21 cellular contexts compared by ENCODE assay signal in the genomic region with DNA sequence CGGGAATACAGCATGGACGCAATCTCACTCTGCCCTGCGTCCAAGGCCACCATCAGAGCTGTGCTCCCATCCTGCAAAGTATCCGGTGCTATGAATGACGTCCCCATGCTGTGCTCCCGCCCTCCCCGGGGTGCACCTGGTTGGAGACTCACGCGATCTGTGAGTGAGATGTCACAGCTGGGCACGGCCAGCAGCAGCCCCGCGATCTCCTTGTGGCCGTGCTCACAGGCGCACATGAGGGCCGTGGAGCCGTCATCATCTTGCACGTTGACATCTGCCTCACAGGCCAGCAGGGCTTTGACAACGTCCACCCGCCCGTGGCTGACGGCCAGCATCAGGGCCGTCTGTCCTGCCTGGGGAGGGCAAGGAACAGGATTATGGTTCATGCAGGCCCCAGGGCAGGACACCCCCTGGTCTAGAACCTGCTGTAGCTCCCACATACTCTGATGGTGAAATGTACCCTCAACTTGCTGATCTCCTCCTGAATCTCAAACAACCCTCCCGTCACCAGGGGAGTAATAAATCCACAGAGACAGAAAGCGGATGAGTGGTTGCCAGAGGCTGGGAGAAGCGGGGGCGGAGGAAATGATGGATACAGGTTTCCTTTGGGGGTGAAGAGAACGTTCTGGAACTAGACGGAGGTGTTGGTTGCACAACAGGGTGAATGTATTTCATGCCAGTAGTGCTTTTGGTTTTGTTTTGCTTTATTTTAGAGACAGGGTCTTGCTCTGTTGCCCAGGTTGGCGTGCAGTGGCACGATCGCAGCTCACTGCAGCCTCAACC. TPM values are rescaled to one million over a fixed set of nuclear protein-coding genes. Genes with fewer than 3 reads are reported as not detected.
DNase-seq lines count a peak whose midpoint lies in the region; ATAC-seq and TF ChIP-seq lines count a peak whose summit lies in the region.
"Had no signal": no experiment of that assay in that cellular context is flagged by ENCODE, and none has a peak within 500 bp of the region (broad histone marks: within the 10 kb centered on the region; RNA-seq: fewer than 3 reads in every experiment).

No MANE protein-coding gene starts in this region.

- TF ChIP-seq EP300 in transverse colon (IDR thresholded peaks at IDR 0.05; ENCODE audit: low read depth) = no peak

- intact Hi-C loops in transverse colon (cut with DNase I; ENCODE audit: low total_unique reads) = loop anchor here (5.0 kb wide), 1 partner anchor 1382 kb away; a partner anchor contains a TSS
- intact Hi-C loops in A673 (cut with micrococcal nuclease; ENCODE audit: unreplicated experiment) = no loop called here

- POLR2A ChIA-PET in A673 (lab: Charles Lee; ENCODE audit: low non-redundant PET) = no interaction called here

- peaks cover 75% of the 10 kb centered on the region for H3K36me3 ChIP-seq in RWPE2 (ENCODE audit: low read depth)
- peaks cover 0 to 21% (median 8%) of the 10 kb centered on the region in 4 donors for H3K36me3 ChIP-seq in transverse colon
- H3K36me3 ChIP-seq in A673 (ENCODE audit: insufficient read depth, low read length, poor library complexity, severe bottlenecking) = peaks cover 42% of the 10 kb centered on the region
- H3K36me3 ChIP-seq: colonic mucosa, neutrophil had no signal

- H3K9me3 ChIP-seq in RWPE2 (ENCODE audit: severe bottlenecking) (no peaks in the 10 kb centered on the region), transverse colon (no peaks in the 10 kb centered on the region), A673 (ENCODE audit: low read depth, low read length, poor library complexity, severe bottlenecking) (no peaks in the 10 kb centered on the region)
- H3K9me3 ChIP-seq: colonic mucosa, neutrophil had no signal

- CTCF ChIA-PET in A673 (lab: Charles Lee) = no interaction called here

- DNase-seq in RWPE2 (ENCODE audit: low spot score) (no peak), dermis blood vessel endothelial cell (peak; percentile 78), lung microvascular endothelial cell (ENCODE audit: low read depth in 2 of 2) (peak; percentile 79 to 82), transverse colon (no peak), MV-4-11 (lab: John Stamatoyannopoulos, UW) (no peak), A673 (ENCODE audit: low spot score) (no peak), T-helper 9 cell (no peak)
- DNase-seq: activated CD4-positive, alpha-beta T cell treated with anti-CD3 and anti-CD28 coated beads for 1 hour; activated CD8-positive, alpha-beta memory T cell treated with anti-CD3 and anti-CD28 coated beads, Interleukin-2, amount 10 ng/mL, durations not matched to agents 7 days and 5 days; activated effector memory CD4-positive, alpha-beta T cell treated with Interleukin-2 at 50 U/mL for 16 hours; amniotic stem cell; colonic mucosa; KG1; NCI-H774; PC-3; stimulated activated CD4-positive, alpha-beta T cell treated with anti-CD3 and anti-CD28 coated beads, Interleukin-2, amount 100 ng/mL, for 48 hours had no signal

- TF ChIP-seq CTCF in RWPE2 (IDR thresholded peaks at IDR 0.05; ENCODE audit: poor library complexity, severe bottlenecking) (no peak), transverse colon (IDR thresholded peaks at IDR 0.05) (no peak), A673 (conservative IDR thresholded peaks at IDR 0.05; ENCODE audit: low read depth, low read length) (no peak)

- ATAC-seq in RWPE2 (ENCODE audit: low read depth) (no peak), HG03460 (IDR thresholded peaks at IDR 0.05; ENCODE audit: unreplicated experiment) (no peak)
- ATAC-seq: activated CD8-positive, alpha-beta memory T cell treated with anti-CD3 and anti-CD28 coated beads, Interleukin-2, amount 10 ng/mL, durations not matched to agents 7 days and 5 days; PC-3; sciatic nerve had no signal

- 82 to 88% methylated on average over 2 to 31 of the region's 31 CpGs for WGBS in transverse colon (ENCODE audit: low coverage in 1 of 2), 2 donors

- H3K4me1 ChIP-seq in RWPE2 (ENCODE audit: insufficient read depth, poor library complexity, severe bottlenecking) = peaks cover 11% of the 10 kb centered on the region
- peaks cover 11 to 19% (median 16%) of the 10 kb centered on the region in 4 donors for H3K4me1 ChIP-seq in transverse colon
- no peaks in the 10 kb centered on the region for H3K4me1 ChIP-seq in A673 (ENCODE audit: insufficient read depth, low read length, poor library complexity, severe bottlenecking)
- H3K4me1 ChIP-seq: colonic mucosa had no signal

- TF ChIP-seq POLR2A in transverse colon (IDR thresholded peaks at IDR 0.05) = no peak

- BruUV-seq in A673 (replicated peaks; lab: Mats Ljungman, UMichigan) = no TSS peak

- no peak overlapping the region for H3K4me3 ChIP-seq in RWPE2 (ENCODE audit: severe bottlenecking)
- no peak overlapping the region for H3K4me3 ChIP-seq in transverse colon
- H3K4me3 ChIP-seq in A673 (ENCODE audit: low read depth, low read length, poor library complexity, severe bottlenecking) = no peak overlapping the region
- H3K4me3 ChIP-seq: colonic mucosa, SK-N-MC had no signal

- no peaks in the 10 kb centered on the region for H3K27me3 ChIP-seq in RWPE2 (ENCODE audit: insufficient read depth, poor library complexity, severe bottlenecking)
- no peaks in the 10 kb centered on the region for H3K27me3 ChIP-seq in transverse colon
- H3K27me3 ChIP-seq in A673 (replicated peaks; ENCODE audit: insufficient read depth, low read depth, low read length, poor library complexity) = no peaks in the 10 kb centered on the region
- H3K27me3 ChIP-seq: colonic mucosa, neutrophil had no signal

- H3K27ac ChIP-seq in RWPE2 (ENCODE audit: poor library complexity, severe bottlenecking) (peak overlapping the region; percentile 90), transverse colon (peak overlapping the region in 3 of 4 donors; percentile 49 to 96 (median 87)), A673 (ENCODE audit: low read depth, low read length, poor library complexity, severe bottlenecking) (no peak overlapping the region)
- H3K27ac ChIP-seq: colonic mucosa, HL-60, neutrophil, SK-N-MC had no signal

- in situ Hi-C loops in transverse colon (cut with MboI; ENCODE audit: low pct_ligation_motif_present in 1 of 4, low pct_unique_long_range_greater_than_20kb in 1 of 4, low sequenced_read_pairs in 3 of 4) = no loop called here

RNA-seq across cellular contexts. Expression of a gene that starts 14.5 kb away (rescaled TPM):
- 23.1 and 88.9 TPM in 2 replicates for total RNA-seq in dermis blood vessel endothelial cell
- 14.3 and 35.7 TPM in 2 replicates for total RNA-seq in lung microvascular endothelial cell
- 10 to 100 TPM in 1 of 4 donors, 1 to 10 TPM in 1, not detected in 2; 2.6 to 47.4 TPM for total RNA-seq in transverse colon
- 97.6 and 107 TPM in 2 replicates for total RNA-seq in A673 (2021)

RNA-seq across cellular contexts. Expression of a gene that starts 27.3 kb away (rescaled TPM):
- total RNA-seq in dermis blood vessel endothelial cell (102 and 108 TPM in 2 replicates), lung microvascular endothelial cell (39.0 and 110 TPM in 2 replicates), transverse colon (100 to 1,000 TPM; 145 to 339 (median 243) TPM), A673 (2021) (85.8 and 90.9 TPM in 2 replicates)

Comparison
In these comparisons a context has a peak if more than half of its experiments do, and no peak if none do; other contexts are left out.
1. DNase-seq: peak in dermis blood vessel endothelial cell (single experiment) and lung microvascular endothelial cell (2 of 2); none in RWPE2 (single experiment), transverse colon (single experiment), MV-4-11 (single experiment), A673 (single experiment) and T-helper 9 cell (single experiment).